Comparison of ENCODE assay signal across 1 cellular context in genomic region chr9:132651259-132651658, GRCh38.
TF ChIP-seq lines count a peak whose summit lies in the region.

No MANE protein-coding gene starts in this region.

TF ChIP-seq in GM23338, 12 proteins besides CTCF, POLR2A, EP300 and RAD21:
- TF ChIP-seq, protein P1, sequence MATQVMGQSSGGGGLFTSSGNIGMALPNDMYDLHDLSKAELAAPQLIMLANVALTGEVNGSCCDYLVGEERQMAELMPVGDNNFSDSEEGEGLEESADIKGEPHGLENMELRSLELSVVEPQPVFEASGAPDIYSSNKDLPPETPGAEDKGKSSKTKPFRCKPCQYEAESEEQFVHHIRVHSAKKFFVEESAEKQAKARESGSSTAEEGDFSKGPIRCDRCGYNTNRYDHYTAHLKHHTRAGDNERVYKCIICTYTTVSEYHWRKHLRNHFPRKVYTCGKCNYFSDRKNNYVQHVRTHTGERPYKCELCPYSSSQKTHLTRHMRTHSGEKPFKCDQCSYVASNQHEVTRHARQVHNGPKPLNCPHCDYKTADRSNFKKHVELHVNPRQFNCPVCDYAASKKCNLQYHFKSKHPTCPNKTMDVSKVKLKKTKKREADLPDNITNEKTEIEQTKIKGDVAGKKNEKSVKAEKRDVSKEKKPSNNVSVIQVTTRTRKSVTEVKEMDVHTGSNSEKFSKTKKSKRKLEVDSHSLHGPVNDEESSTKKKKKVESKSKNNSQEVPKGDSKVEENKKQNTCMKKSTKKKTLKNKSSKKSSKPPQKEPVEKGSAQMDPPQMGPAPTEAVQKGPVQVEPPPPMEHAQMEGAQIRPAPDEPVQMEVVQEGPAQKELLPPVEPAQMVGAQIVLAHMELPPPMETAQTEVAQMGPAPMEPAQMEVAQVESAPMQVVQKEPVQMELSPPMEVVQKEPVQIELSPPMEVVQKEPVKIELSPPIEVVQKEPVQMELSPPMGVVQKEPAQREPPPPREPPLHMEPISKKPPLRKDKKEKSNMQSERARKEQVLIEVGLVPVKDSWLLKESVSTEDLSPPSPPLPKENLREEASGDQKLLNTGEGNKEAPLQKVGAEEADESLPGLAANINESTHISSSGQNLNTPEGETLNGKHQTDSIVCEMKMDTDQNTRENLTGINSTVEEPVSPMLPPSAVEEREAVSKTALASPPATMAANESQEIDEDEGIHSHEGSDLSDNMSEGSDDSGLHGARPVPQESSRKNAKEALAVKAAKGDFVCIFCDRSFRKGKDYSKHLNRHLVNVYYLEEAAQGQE (IDR thresholded peaks at IDR 0.05; ENCODE audit: unreplicated experiment), result no peak
- TF ChIP-seq NANOG (IDR thresholded peaks at IDR 0.05; ENCODE audit: borderline replicate concordance), result no peak
- no peak for TF ChIP-seq JUNB (IDR thresholded peaks at IDR 0.05; ENCODE audit: unreplicated experiment)
